In the genomic region with DNA sequence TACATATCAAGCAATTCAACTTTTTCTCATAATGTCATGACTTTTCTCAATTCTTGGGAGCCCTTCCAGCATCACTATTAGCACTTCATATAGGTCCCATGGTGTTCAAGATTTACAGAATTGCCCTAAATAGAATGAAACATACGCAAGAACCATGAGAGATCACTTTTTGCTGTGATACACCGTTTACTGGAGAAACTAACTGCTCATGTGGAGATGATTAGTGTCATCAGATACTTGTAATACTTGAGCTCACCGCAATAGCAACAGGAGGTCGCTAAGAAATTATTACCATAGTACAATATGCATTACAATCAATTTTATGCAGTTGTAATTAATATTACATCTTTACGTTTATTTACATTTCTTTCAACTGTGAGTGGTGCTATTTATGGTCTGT, we compare ENCODE assay signal across 26 cellular contexts.
"Had no signal": no experiment of that assay in that cellular context is flagged by ENCODE, and none has a peak within 500 bp of the region (broad histone marks: within the 10 kb centered on the region; RNA-seq: fewer than 3 reads in every experiment).

No MANE protein-coding gene starts in this region.

- H3K36me3 Mint-ChIP-seq: activated CD4-positive, alpha-beta memory T cell treated with anti-CD3 and anti-CD28 coated beads for 36 hours; activated naive CD4-positive, alpha-beta T cell treated with anti-CD3 and anti-CD28 coated beads, Interleukin-2, amount 10 ng/mL, durations not matched to agents 7 days and 5 days; activated naive CD8-positive, alpha-beta T cell treated with anti-CD3 and anti-CD28 coated beads, Interleukin-2, amount 10 ng/mL, durations not matched to agents 7 days and 5 days had no signal

- DNase-seq: activated CD4-positive, alpha-beta memory T cell treated with anti-CD3 and anti-CD28 coated beads for 36 hours; activated CD4-positive, alpha-beta T cell treated with anti-CD3 and anti-CD28 coated beads, Interleukin-2, amount 10 ng/mL, durations not matched to agents 24 days and 14 days; activated CD4-positive, CD25-positive, alpha-beta regulatory T cell treated with anti-CD3 and anti-CD28 coated beads, Interleukin-2, amount 50 U/mL, for 72 hours; activated CD8-positive, alpha-beta memory T cell treated with anti-CD3 and anti-CD28 coated beads, Interleukin-2, amount 50 U/mL, for 4 hours; activated gamma-delta T cell; activated naive CD4-positive, alpha-beta T cell treated with anti-CD3 and anti-CD28 coated beads, Interleukin-2, amount 10 ng/mL, durations not matched to agents 7 days and 5 days; activated naive CD8-positive, alpha-beta T cell treated with anti-CD3 and anti-CD28 coated beads, Interleukin-2, amount 10 ng/mL, durations not matched to agents 7 days and 5 days; activated T-cell treated with anti-CD3 and anti-CD28 coated beads, Interleukin-2, amount 50 U/mL, for 1 hour; amniotic stem cell; caudate nucleus; endodermal cell; head of caudate nucleus; hippocampal formation; left cardiac atrium; mammary epithelial cell; naive B cell; ovary; right lobe of liver; stimulated activated CD4-positive, alpha-beta T cell treated with anti-CD3 and anti-CD28 coated beads, Interleukin-2, amount 100 ng/mL, for 48 hours; stimulated activated naive CD4-positive, alpha-beta T cell treated with Interleukin-2 at 50 U/mL for 16 hours; T-helper 17 cell; T1000 had no signal

- H3K27me3 Mint-ChIP-seq: activated naive CD8-positive, alpha-beta T cell treated with anti-CD3 and anti-CD28 coated beads, Interleukin-2, amount 10 ng/mL, durations not matched to agents 7 days and 5 days; dendritic cell treated with granulocyte-macrophage colony-stimulating factor and Interleukin-4, amounts not matched to agents 40 ng/mL and 50 ng/mL, for 4 days had no signal

- H3K4me3 Mint-ChIP-seq: activated CD4-positive, alpha-beta memory T cell treated with anti-CD3 and anti-CD28 coated beads for 36 hours; activated CD4-positive, alpha-beta T cell treated with anti-CD3 and anti-CD28 coated beads, Interleukin-2, amount 10 ng/mL, durations not matched to agents 24 days and 14 days; activated naive CD4-positive, alpha-beta T cell treated with anti-CD3 and anti-CD28 coated beads, Interleukin-2, amount 10 ng/mL, durations not matched to agents 7 days and 5 days; activated naive CD8-positive, alpha-beta T cell treated with anti-CD3 and anti-CD28 coated beads, Interleukin-2, amount 10 ng/mL, durations not matched to agents 7 days and 5 days; activated T-helper 1 cell treated with anti-CD3 and anti-CD28 coated beads, Interleukin-12 subunit alpha, Interleukin-12 subunit beta, Interleukin-2, Interleukin-4 antibody, amounts not matched to agents 30 ng/mL and 10 ng/mL and 1 ng/mL, durations not matched to agents 14 hours and 24 hours and 36 hours; dendritic cell treated with granulocyte-macrophage colony-stimulating factor and Interleukin-4, amounts not matched to agents 40 ng/mL and 50 ng/mL, for 4 days; endodermal cell; naive B cell; T-helper 17 cell had no signal

- H3K4me1 Mint-ChIP-seq: endodermal cell had no signal

- H3K27ac Mint-ChIP-seq: activated CD4-positive, alpha-beta memory T cell treated with anti-CD3 and anti-CD28 coated beads for 36 hours; activated CD4-positive, alpha-beta T cell treated with anti-CD3 and anti-CD28 coated beads, Interleukin-2, amount 10 ng/mL, durations not matched to agents 24 days and 14 days; activated naive CD4-positive, alpha-beta T cell treated with anti-CD3 and anti-CD28 coated beads, Interleukin-2, amount 10 ng/mL, durations not matched to agents 7 days and 5 days; activated naive CD8-positive, alpha-beta T cell treated with anti-CD3 and anti-CD28 coated beads, Interleukin-2, amount 10 ng/mL, durations not matched to agents 7 days and 5 days; activated T-helper 1 cell treated with anti-CD3 and anti-CD28 coated beads, Interleukin-12 subunit alpha, Interleukin-12 subunit beta, Interleukin-2, Interleukin-4 antibody, amounts not matched to agents 30 ng/mL and 10 ng/mL and 1 ng/mL, durations not matched to agents 14 hours and 24 hours and 36 hours; endodermal cell; naive B cell; progenitor cell of endocrine pancreas; T-helper 17 cell had no signal

- H3K9me3 Mint-ChIP-seq: activated CD4-positive, alpha-beta memory T cell treated with anti-CD3 and anti-CD28 coated beads for 36 hours; activated CD4-positive, alpha-beta T cell treated with anti-CD3 and anti-CD28 coated beads, Interleukin-2, amount 10 ng/mL, durations not matched to agents 24 days and 14 days; activated naive CD4-positive, alpha-beta T cell treated with anti-CD3 and anti-CD28 coated beads, Interleukin-2, amount 10 ng/mL, durations not matched to agents 7 days and 5 days; activated naive CD8-positive, alpha-beta T cell treated with anti-CD3 and anti-CD28 coated beads, Interleukin-2, amount 10 ng/mL, durations not matched to agents 7 days and 5 days; activated T-helper 1 cell treated with anti-CD3 and anti-CD28 coated beads, Interleukin-12 subunit alpha, Interleukin-12 subunit beta, Interleukin-2, Interleukin-4 antibody, amounts not matched to agents 30 ng/mL and 10 ng/mL and 1 ng/mL, durations not matched to agents 14 hours and 24 hours and 36 hours; dendritic cell treated with granulocyte-macrophage colony-stimulating factor and Interleukin-4, amounts not matched to agents 40 ng/mL and 50 ng/mL, for 4 days; endodermal cell had no signal

- ATAC-seq: esophagus mucosa, left cardiac atrium, right lobe of liver, T-helper 17 cell had no signal
